ENCODE assay signal across 16 cellular contexts in genomic region chr14:103016594-103016993, GRCh38. TPM values are rescaled to one million over a fixed set of nuclear protein-coding genes. Genes with fewer than 3 reads are reported as not detected.
A peak's percentile ranks its signal among the peaks of the same experiment; 100 is the strongest.
DNase-seq lines count a peak whose midpoint lies in the region; ATAC-seq and TF ChIP-seq lines count a peak whose summit lies in the region.
"Had no signal": no experiment of that assay in that cellular context is flagged by ENCODE, and none has a peak within 500 bp of the region (broad histone marks: within the 10 kb centered on the region; RNA-seq: fewer than 3 reads in every experiment).

No MANE protein-coding gene starts in this region.

- CTCF ChIA-PET in CD8-positive, alpha-beta T cell (lab: Charles Lee), result no interaction called here

- peaks cover 0 to 34% of the 10 kb centered on the region in 2 donors for H3K4me1 ChIP-seq in right atrium auricular region
- H3K4me1 ChIP-seq in osteoblast (ENCODE audit: insufficient read depth, low read length), result peaks cover 15% of the 10 kb centered on the region
- no peaks in the 10 kb centered on the region for H3K4me1 ChIP-seq in CD8-positive, alpha-beta T cell (ENCODE audit: insufficient read depth, low read length)

- H3K9me3 ChIP-seq in right atrium auricular region (no peaks in the 10 kb centered on the region), osteoblast (ENCODE audit: low read depth, low read length) (no peaks in the 10 kb centered on the region)
- no peaks in the 10 kb centered on the region for H3K9me3 ChIP-seq in CD8-positive, alpha-beta T cell (ENCODE audit: low read length)
- H3K9me3 ChIP-seq: Peyer's patch had no signal

- H3K4me3 Mint-ChIP-seq in CD8-positive, alpha-beta T cell, result no peak overlapping the region
- H3K4me3 Mint-ChIP-seq: B cell had no signal

- H3K4me1 Mint-ChIP-seq in CD8-positive, alpha-beta T cell (ENCODE audit: low read depth), result no peaks in the 10 kb centered on the region

- H4K20me1 ChIP-seq in osteoblast (ENCODE audit: insufficient read depth, low read length), result peaks cover 63% of the 10 kb centered on the region

- no peak overlapping the region for H3K4me2 ChIP-seq in osteoblast (ENCODE audit: insufficient read depth, low read length)

- H3K27me3 ChIP-seq in right atrium auricular region (no peaks in the 10 kb centered on the region), osteoblast (ENCODE audit: insufficient read depth, low read length) (no peaks in the 10 kb centered on the region)
- H3K27me3 ChIP-seq in CD8-positive, alpha-beta T cell (ENCODE audit: insufficient read depth, low read length), result no peaks in the 10 kb centered on the region
- H3K27me3 ChIP-seq: Peyer's patch had no signal

- no peak for ATAC-seq in CD8-positive, alpha-beta T cell

- POLR2A ChIA-PET in CD8-positive, alpha-beta T cell (lab: Charles Lee), result no interaction called here

- intact Hi-C loops in cardiac septum (cut with DNase I), result no loop called here
- intact Hi-C loops in CD8-positive, alpha-beta T cell (cut with DNase I, micrococcal nuclease), result no loop called here

- H3K9me3 Mint-ChIP-seq in CD8-positive, alpha-beta T cell, result no peaks in the 10 kb centered on the region

- TF ChIP-seq CTCF in right atrium auricular region (IDR thresholded peaks at IDR 0.05) (no peak), osteoblast (IDR thresholded peaks at IDR 0.05; ENCODE audit: extremely low read depth, low read depth, low read length) (no peak)
- TF ChIP-seq CTCF in CD8-positive, alpha-beta T cell (IDR thresholded peaks at IDR 0.05), result no peak

- H3K79me2 ChIP-seq in osteoblast (ENCODE audit: insufficient read depth, low read length), result peaks cover 96% of the 10 kb centered on the region

- no peak overlapping the region for H3K27ac Mint-ChIP-seq in CD8-positive, alpha-beta T cell
- H3K27ac Mint-ChIP-seq: B cell had no signal

- H2AFZ ChIP-seq in osteoblast (ENCODE audit: low read length), result no peak overlapping the region

- H3K27ac ChIP-seq in right atrium auricular region, result no peak overlapping the region
- H3K27ac ChIP-seq in caudate nucleus (ENCODE audit: low read depth, low read length), result peak overlapping the region; percentile 19
- no peak overlapping the region for H3K27ac ChIP-seq in osteoblast (ENCODE audit: low read depth, low read length)
- H3K27ac ChIP-seq in CD8-positive, alpha-beta T cell (ENCODE audit: low read depth, low read length), result no peak overlapping the region
- H3K27ac ChIP-seq: Peyer's patch had no signal

- H3K36me3 ChIP-seq in right atrium auricular region (peaks cover under 1% of the 10 kb centered on the region), osteoblast (ENCODE audit: insufficient read depth, low read length) (peaks cover 7% of the 10 kb centered on the region)
- no peaks in the 10 kb centered on the region for H3K36me3 ChIP-seq in CD8-positive, alpha-beta T cell (ENCODE audit: insufficient read depth, low read length)
- H3K36me3 ChIP-seq: Peyer's patch had no signal

- DNase-seq in cardiac septum (ENCODE audit: low spot score) (peak; percentile 29), right atrium auricular region (ENCODE audit: low spot score) (no peak), caudate nucleus (lab: John Stamatoyannopoulos, UW) (no peak), osteoblast (ENCODE audit: insufficient read length, low spot score, missing footprints) (peak; percentile 75), activated T-cell treated with anti-CD3 and anti-CD28 coated beads for 4 hours (no peak), RKO (ENCODE audit: low spot score) (no peak), NCI-H82 (lab: John Stamatoyannopoulos, UW) (no peak)
- DNase-seq in CD8-positive, alpha-beta T cell, result no peak
- DNase-seq: KBM-7, NCI-H1105, NCI-H2029 treated with DMSO at 0.1 percent for 48 hours, NCI-H226, NCI-H524, NCI-H774 had no signal

- H3K27me3 Mint-ChIP-seq in CD8-positive, alpha-beta T cell (ENCODE audit: low read depth), result peaks cover 20% of the 10 kb centered on the region
- H3K27me3 Mint-ChIP-seq: B cell had no signal

- no peaks in the 10 kb centered on the region for H3K36me3 Mint-ChIP-seq in CD8-positive, alpha-beta T cell

- H3K4me3 ChIP-seq in right atrium auricular region (no peak overlapping the region), osteoblast (ENCODE audit: insufficient read depth, low read length) (no peak overlapping the region)
- H3K4me3 ChIP-seq in CD8-positive, alpha-beta T cell (ENCODE audit: low read depth, low read length), result no peak overlapping the region
- H3K4me3 ChIP-seq: Peyer's patch had no signal

RNA-seq across cellular contexts. Expression of gene CDC42BPB, which starts 40.8 kb away (rescaled TPM):
- total RNA-seq in cardiac septum (81.8 TPM), right atrium auricular region (10 to 100 TPM; 68.0 to 83.4 TPM), osteoblast (99.9 and 118 TPM in 2 replicates)
- 1 to 10 TPM; 1.4 to 2.2 TPM for total RNA-seq in CD8-positive, alpha-beta T cell

Comparison
In these comparisons a context has a peak if more than half of its experiments do, and no peak if none do; other contexts are left out.
1. DNase-seq: peak in cardiac septum (single experiment) and osteoblast (single experiment); none in right atrium auricular region (single experiment), caudate nucleus (0 of 61), activated T-cell treated with anti-CD3 and anti-CD28 coated beads for 4 hours (single experiment), RKO (single experiment), CD8-positive, alpha-beta T cell (0 of 7) and NCI-H82 (single experiment).
2. RNA of gene CDC42BPB, which starts 40.8 kb away (total RNA-seq): 99.9 to 118 TPM in osteoblast, 68.0 to 83.4 TPM in right atrium auricular region and 81.8 TPM in cardiac septum (single experiment); 1.4 to 2.2 TPM in CD8-positive, alpha-beta T cell; every median in the first group is over 10 times any median in the second.